ENCODE assay signal across 13 cellular contexts in genomic region chr13:37681295-37682032, GRCh38.
DNase-seq lines count a peak whose midpoint lies in the region; ATAC-seq, FAIRE-seq and TF ChIP-seq lines count a peak whose summit lies in the region.
"Had no signal": no experiment of that assay in that cellular context is flagged by ENCODE, and none has a peak within 500 bp of the region (broad histone marks: within the 10 kb centered on the region; RNA-seq: fewer than 3 reads in every experiment).

No MANE protein-coding gene starts in this region.

- peaks cover 3% of the 10 kb centered on the region; the same call in 1 of the 2 replicates for H3K36me3 ChIP-seq in GM23248 (ENCODE audit: low read depth)
- no peaks in the 10 kb centered on the region for H3K36me3 ChIP-seq in lung (ENCODE audit: control insufficient read depth in 2 of 2, insufficient read depth in 2 of 2, low read length in 2 of 2)

- H3K4me1 Mint-ChIP-seq in chondrocyte (ENCODE audit: low read depth) = peaks cover 20% of the 10 kb centered on the region
- H3K4me1 Mint-ChIP-seq in mesothelial cell of epicardium = peaks cover 11% of the 10 kb centered on the region
- no peaks in the 10 kb centered on the region for H3K4me1 Mint-ChIP-seq in CD14-positive monocyte
- H3K4me1 Mint-ChIP-seq: activated CD4-positive, alpha-beta memory T cell treated with anti-CD3 and anti-CD28 coated beads, Interleukin-2, amount 10 ng/mL, durations not matched to agents 7 days and 5 days had no signal

- intact Hi-C loops in CD14-positive monocyte (cut with micrococcal nuclease) = no loop called here

- no peaks in the 10 kb centered on the region for H3K36me3 Mint-ChIP-seq in chondrocyte (ENCODE audit: low read depth)
- no peaks in the 10 kb centered on the region for H3K36me3 Mint-ChIP-seq in mesothelial cell of epicardium
- no peaks in the 10 kb centered on the region for H3K36me3 Mint-ChIP-seq in CD14-positive monocyte

- no peaks in the 10 kb centered on the region for H3K79me2 ChIP-seq in GM23248 (ENCODE audit: insufficient read depth)

- H3K9ac ChIP-seq in GM23248 = no peak overlapping the region; the same call in 1 of the 2 replicates

- peak overlapping the region; percentile 43 for H2AFZ ChIP-seq in GM23248

- H3K27me3 ChIP-seq in GM23248 (replicated peaks; ENCODE audit: insufficient read depth) (no peaks in the 10 kb centered on the region), lung (ENCODE audit: control insufficient read depth, insufficient read depth) (no peaks in the 10 kb centered on the region)

- H3K27ac ChIP-seq in GM23248 (peak overlapping the region; percentile 51), lung (ENCODE audit: low read depth in 1 of 2, low read length in 1 of 2) (peak overlapping the region in 1 of 2 donors; percentile 77), temporal lobe (ENCODE audit: low read depth, low read length) (peak overlapping the region; percentile 7)

- H3F3A ChIP-seq in GM23248 (ENCODE audit: insufficient read depth) = peaks cover 15% of the 10 kb centered on the region; the same call in 1 of the 2 replicates

- peak overlapping the region; percentile 23 for H3K4me2 ChIP-seq in GM23248 (ENCODE audit: unreplicated experiment)

- WGBS in GM23248 (ENCODE audit: low coverage in 1 of 2, low lambda C conversion rate in 2 of 2, missing lambda C conversion rate in 2 of 2), 2 experiments = 51 to 55% methylated on average over 6 of the region's 6 CpGs
- WGBS in lung, 2 donors = 53 to 54% methylated on average over 6 of the region's 6 CpGs

- ATAC-seq in lung (ENCODE audit: insufficient read depth, low FRiP score) = peak; percentile 39

- FAIRE-seq in frontal cortex (lab: Jason Lieb, UNC) = no peak
- FAIRE-seq: H1 had no signal

- 0 out of 2 replicates have a peak, but pooled peaks cover 4% of the 10 kb centered on the region for H3K9me2 ChIP-seq in GM23248 (ENCODE audit: insufficient read depth)

- DNase-seq in GM23248 = peak; percentile 66
- no peak for DNase-seq in chondrocyte (ENCODE audit: low spot score)
- no peak for DNase-seq in lung (ENCODE audit: low spot score)
- no peak for DNase-seq in frontal cortex (ENCODE audit: low spot score in 2 of 2)
- no peak for DNase-seq in mesothelial cell of epicardium (ENCODE audit: low spot score in 2 of 2, unreplicated experiment in 2 of 2)
- DNase-seq in NCI-H1092 treated with DMSO at 0.1 percent for 48 hours (lab: John Stamatoyannopoulos, UW) = no peak
- no peak for DNase-seq in CD14-positive monocyte (ENCODE audit: low spot score)
- DNase-seq: activated CD4-positive, alpha-beta memory T cell treated with anti-CD3 and anti-CD28 coated beads, Interleukin-2, amount 10 ng/mL, durations not matched to agents 7 days and 5 days; activated naive CD4-positive, alpha-beta T cell treated with anti-CD3 and anti-CD28 coated beads for 36 hours; hypothalamus had no signal

- peak overlapping the region; percentile 67 for H3K27ac Mint-ChIP-seq in chondrocyte (ENCODE audit: unreplicated experiment)
- H3K27ac Mint-ChIP-seq in mesothelial cell of epicardium = no peak overlapping the region
- H3K27ac Mint-ChIP-seq in CD14-positive monocyte = no peak overlapping the region
- H3K27ac Mint-ChIP-seq: activated CD4-positive, alpha-beta memory T cell treated with anti-CD3 and anti-CD28 coated beads, Interleukin-2, amount 10 ng/mL, durations not matched to agents 7 days and 5 days; activated naive CD4-positive, alpha-beta T cell treated with anti-CD3 and anti-CD28 coated beads for 36 hours; T-helper 1 cell treated with Interleukin-12 subunit alpha and Interleukin-12 subunit beta and Interleukin-4 antibody, amounts not matched to agents 30 μg/mL and 1 μg/mL, for 36 hours had no signal

- H3K4me1 ChIP-seq in GM23248 (ENCODE audit: insufficient read depth) = peaks cover 25% of the 10 kb centered on the region
- no peaks in the 10 kb centered on the region for H3K4me1 ChIP-seq in lung (ENCODE audit: control insufficient read depth in 2 of 2, insufficient read depth in 2 of 2, low read length in 2 of 2)

- in situ Hi-C loops in GM23248 (cut with MboI) = no loop called here

- H3K9me3 ChIP-seq in GM23248 (ENCODE audit: low read depth) = no peaks in the 10 kb centered on the region
- H3K9me3 ChIP-seq in lung (ENCODE audit: control insufficient read depth in 2 of 2, insufficient read depth in 1 of 2, low read length in 1 of 2) = peaks cover 0 to 3% of the 10 kb centered on the region in 2 donors

- H3K4me3 Mint-ChIP-seq in chondrocyte (ENCODE audit: unreplicated experiment) (no peak overlapping the region), mesothelial cell of epicardium (no peak overlapping the region), CD14-positive monocyte (no peak overlapping the region)
- H3K4me3 Mint-ChIP-seq: activated CD4-positive, alpha-beta memory T cell treated with anti-CD3 and anti-CD28 coated beads, Interleukin-2, amount 10 ng/mL, durations not matched to agents 7 days and 5 days; activated naive CD4-positive, alpha-beta T cell treated with anti-CD3 and anti-CD28 coated beads for 36 hours; T-helper 1 cell treated with Interleukin-12 subunit alpha and Interleukin-12 subunit beta and Interleukin-4 antibody, amounts not matched to agents 30 μg/mL and 1 μg/mL, for 36 hours had no signal

- H3K27me3 Mint-ChIP-seq in chondrocyte (ENCODE audit: low read depth) = no peaks in the 10 kb centered on the region
- H3K27me3 Mint-ChIP-seq in mesothelial cell of epicardium (ENCODE audit: low read depth) = no peaks in the 10 kb centered on the region
- no peaks in the 10 kb centered on the region for H3K27me3 Mint-ChIP-seq in CD14-positive monocyte (ENCODE audit: low read depth in 3 of 3)
- H3K27me3 Mint-ChIP-seq: activated CD4-positive, alpha-beta memory T cell treated with anti-CD3 and anti-CD28 coated beads, Interleukin-2, amount 10 ng/mL, durations not matched to agents 7 days and 5 days had no signal

- H3K9me3 Mint-ChIP-seq in chondrocyte (ENCODE audit: low read depth) = no peaks in the 10 kb centered on the region
- H3K9me3 Mint-ChIP-seq in mesothelial cell of epicardium = no peaks in the 10 kb centered on the region
- peaks cover 0 to 1% (median 0%) of the 10 kb centered on the region in 7 donors for H3K9me3 Mint-ChIP-seq in CD14-positive monocyte
- H3K9me3 Mint-ChIP-seq: activated CD4-positive, alpha-beta memory T cell treated with anti-CD3 and anti-CD28 coated beads, Interleukin-2, amount 10 ng/mL, durations not matched to agents 7 days and 5 days; activated naive CD4-positive, alpha-beta T cell treated with anti-CD3 and anti-CD28 coated beads for 36 hours; T-helper 1 cell treated with Interleukin-12 subunit alpha and Interleukin-12 subunit beta and Interleukin-4 antibody, amounts not matched to agents 30 μg/mL and 1 μg/mL, for 36 hours had no signal

- H4K20me1 ChIP-seq in GM23248 (ENCODE audit: insufficient read depth) = no peaks in the 10 kb centered on the region

- H3K4me3 ChIP-seq in GM23248 (no peak overlapping the region), lung (no peak overlapping the region)

- TF ChIP-seq CTCF in chondrocyte (IDR thresholded peaks at IDR 0.05) (peak; percentile 43), lung (IDR thresholded peaks at IDR 0.05; ENCODE audit: control extremely low read depth, extremely low read depth) (no peak), mesothelial cell of epicardium (IDR thresholded peaks at IDR 0.05; ENCODE audit: unreplicated experiment) (no peak), CD14-positive monocyte (IDR thresholded peaks at IDR 0.05) (no peak)
